8 cellular contexts compared by ENCODE assay signal in genomic region chr12:132083731-132084641, GRCh38.
DNase-seq lines count a peak whose midpoint lies in the region; ATAC-seq and TF ChIP-seq lines count a peak whose summit lies in the region.

No MANE protein-coding gene starts in this region.

- peaks cover 4% of the 10 kb centered on the region for H3K36me3 Mint-ChIP-seq in activated naive CD4-positive, alpha-beta T cell treated with anti-CD3 and anti-CD28 coated beads, Interleukin-2, amount 50 U/mL, for 24 hours
- no peaks in the 10 kb centered on the region for H3K36me3 Mint-ChIP-seq in glutamatergic neuron (ENCODE audit: unreplicated experiment)

- peak overlapping the region; percentile 92 for H3K9ac ChIP-seq in SK-N-MC (ENCODE audit: insufficient read length)

- DNase-seq in GM10266 (ENCODE audit: extremely low spot score) (peak; percentile 100), NCI-H1092 (lab: John Stamatoyannopoulos, UW) (peak; percentile 90), SK-N-MC (ENCODE audit: low read depth, low spot score) (peak; percentile 14), glutamatergic neuron (peak; percentile 93), omental fat pad (ENCODE audit: low spot score) (peak; percentile 68)

- H3K9me3 Mint-ChIP-seq in activated naive CD4-positive, alpha-beta T cell treated with anti-CD3 and anti-CD28 coated beads, Interleukin-2, amount 50 U/mL, for 24 hours: no peaks in the 10 kb centered on the region
- H3K9me3 Mint-ChIP-seq in glutamatergic neuron (ENCODE audit: unreplicated experiment): peaks cover 3% of the 10 kb centered on the region

- no peaks in the 10 kb centered on the region for H3K36me3 ChIP-seq in SK-N-MC (ENCODE audit: insufficient read depth, low read length)

- ATAC-seq in HG02610 (IDR thresholded peaks at IDR 0.05; ENCODE audit: unreplicated experiment) (peak; percentile 84), omental fat pad (ENCODE audit: low FRiP score) (peak; percentile 89)

- peaks cover 29% of the 10 kb centered on the region for H3K4me1 Mint-ChIP-seq in activated naive CD4-positive, alpha-beta T cell treated with anti-CD3 and anti-CD28 coated beads, Interleukin-2, amount 50 U/mL, for 24 hours
- H3K4me1 Mint-ChIP-seq in glutamatergic neuron (ENCODE audit: low read depth, unreplicated experiment): peaks cover 9% of the 10 kb centered on the region

- H3K27ac ChIP-seq in SK-N-MC (no peak overlapping the region), temporal lobe (ENCODE audit: low read depth, low read length) (peak overlapping the region; percentile 17)

- peak overlapping the region; percentile 97 for H3K4me3 Mint-ChIP-seq in activated naive CD4-positive, alpha-beta T cell treated with anti-CD3 and anti-CD28 coated beads, Interleukin-2, amount 50 U/mL, for 24 hours
- H3K4me3 Mint-ChIP-seq in glutamatergic neuron (ENCODE audit: unreplicated experiment): peak overlapping the region; percentile 90

- no peak for TF ChIP-seq CTCF in GM10266 (IDR thresholded peaks at IDR 0.05; ENCODE audit: control insufficient read depth, insufficient read depth, low read depth, missing control alignments)
- no peak for TF ChIP-seq CTCF in glutamatergic neuron (IDR thresholded peaks at IDR 0.05; ENCODE audit: partially characterized antibody, unreplicated experiment)
- TF ChIP-seq CTCF in omental fat pad (IDR thresholded peaks at IDR 0.05): no peak

- H3K9me3 ChIP-seq in SK-N-MC (ENCODE audit: low read depth, low read length): no peaks in the 10 kb centered on the region

- peak overlapping the region; percentile 99 for H3K27ac Mint-ChIP-seq in activated naive CD4-positive, alpha-beta T cell treated with anti-CD3 and anti-CD28 coated beads, Interleukin-2, amount 50 U/mL, for 24 hours
- peak overlapping the region; percentile 17 for H3K27ac Mint-ChIP-seq in glutamatergic neuron (ENCODE audit: unreplicated experiment)

- H3K27me3 Mint-ChIP-seq in activated naive CD4-positive, alpha-beta T cell treated with anti-CD3 and anti-CD28 coated beads, Interleukin-2, amount 50 U/mL, for 24 hours: no peaks in the 10 kb centered on the region
- H3K27me3 Mint-ChIP-seq in glutamatergic neuron (ENCODE audit: unreplicated experiment): peaks cover 5% of the 10 kb centered on the region

- peak overlapping the region; percentile 88 for H3K4me3 ChIP-seq in SK-N-MC

Comparison
In these comparisons a context has a peak if more than half of its experiments do, and no peak if none do; other contexts are left out.
1. DNase-seq: peak in every context shown above with its lines; median percentile 100 in GM10266; 93 in glutamatergic neuron; 90 in NCI-H1092; 68 in omental fat pad; 14 in SK-N-MC.